ENCODE assay signal across 8 cellular contexts in genomic region chr2:48529676-48530032, GRCh38. TPM values are rescaled to one million over a fixed set of nuclear protein-coding genes. Genes with fewer than 3 reads are reported as not detected.
DNase-seq lines count a peak whose midpoint lies in the region; ATAC-seq, FAIRE-seq and TF ChIP-seq lines count a peak whose summit lies in the region.

No MANE protein-coding gene starts in this region.

- H3K9me3 ChIP-seq in SK-N-MC (ENCODE audit: low read depth, low read length): no peaks in the 10 kb centered on the region
- H3K9me3 ChIP-seq in endothelial cell of umbilical vein (replicated peaks; ENCODE audit: control insufficient read depth, insufficient read depth, low read length): no peaks in the 10 kb centered on the region
- H3K9me3 ChIP-seq in pancreas: no peaks in the 10 kb centered on the region

- FAIRE-seq in endothelial cell of umbilical vein (lab: Jason Lieb, UNC) (no peak), pancreas (lab: Jason Lieb, UNC) (no peak)

- H3K4me2 ChIP-seq in endothelial cell of umbilical vein (ENCODE audit: insufficient read depth, low read length): peak overlapping the region; percentile 82

- DNase-seq in SK-N-MC (ENCODE audit: low read depth, low spot score): no peak
- DNase-seq in endothelial cell of umbilical vein (ENCODE audit: low read depth, low spot score): no peak
- DNase-seq in pancreas: no peak
- DNase-seq in amniotic stem cell (lab: John Stamatoyannopoulos, UW): no peak
- DNase-seq in NCI-H187 (lab: John Stamatoyannopoulos, UW): no peak
- no peak for DNase-seq in NCI-H510A (lab: John Stamatoyannopoulos, UW)
- no peak for DNase-seq in foreskin keratinocyte

- CTCF ChIA-PET in endothelial cell of umbilical vein (lab: Charles Lee): no interaction called here

- ATAC-seq in GM21619 (IDR thresholded peaks at IDR 0.05; ENCODE audit: unreplicated experiment): peak; percentile 5
- peak in 2 of 4 donors; percentile 4 to 16 for ATAC-seq in pancreas
- no peak for ATAC-seq in foreskin keratinocyte

- 7 to 9% methylated on average over 9 to 15 of the region's 15 CpGs for WGBS in pancreas, 2 donors

- H3K27ac ChIP-seq in SK-N-MC: no peak overlapping the region
- H3K27ac ChIP-seq in endothelial cell of umbilical vein (ENCODE audit: insufficient read depth, low read depth, low read length): no peak overlapping the region
- H3K27ac ChIP-seq in pancreas: no peak overlapping the region
- H3K27ac ChIP-seq in foreskin keratinocyte: no peak overlapping the region

- no peak overlapping the region for H3K9ac ChIP-seq in SK-N-MC (ENCODE audit: insufficient read length)
- H3K9ac ChIP-seq in endothelial cell of umbilical vein (replicated peaks; ENCODE audit: extremely low read depth, insufficient read depth, low read length): peak overlapping the region; percentile 40

- TF ChIP-seq POLR2A in endothelial cell of umbilical vein (IDR thresholded peaks at IDR 0.05; ENCODE audit: low read depth, low read length): no peak

- BruUV-seq in endothelial cell of umbilical vein (replicated peaks; lab: Mats Ljungman, UMichigan): no TSS peak

- H3K4me3 ChIP-seq in SK-N-MC (peak overlapping the region; percentile 83), endothelial cell of umbilical vein (replicated peaks in 1 of 3; ENCODE audit: insufficient read depth in 1 of 3, low read depth in 1 of 3, low read length in 3 of 3) (peak overlapping the region; percentile 49 to 83 (median 53)), pancreas (peak overlapping the region; percentile 43 to 76 (median 54))

- dilution Hi-C loops in endothelial cell of umbilical vein (cut with MboI; ENCODE audit: extremely low pct_ligation_motif_present, low sequenced_read_pairs): no loop called here

- H3K36me3 ChIP-seq in SK-N-MC (ENCODE audit: insufficient read depth, low read length) (no peaks in the 10 kb centered on the region), endothelial cell of umbilical vein (ENCODE audit: control insufficient read depth in 2 of 2, extremely low read depth in 1 of 2, insufficient read depth in 2 of 2, low read length in 2 of 2) (no peaks in the 10 kb centered on the region), pancreas (no peaks in the 10 kb centered on the region)

- TF ChIP-seq CTCF in endothelial cell of umbilical vein (IDR thresholded peaks at IDR 0.05; ENCODE audit: extremely low read depth in 1 of 2, insufficient read depth in 1 of 2, low read depth in 1 of 2, low read length in 2 of 2) (no peak), pancreas (IDR thresholded peaks at IDR 0.05) (no peak), foreskin keratinocyte (conservative IDR thresholded peaks at IDR 0.05) (no peak)

- intact Hi-C loops in endothelial cell of umbilical vein (cut with micrococcal nuclease): loop anchor here (2.0 kb wide), 2 partner anchors 19 to 59 kb away; no protein-coding TSS in a partner anchor
- intact Hi-C loops in pancreas (cut with DNase I): no loop called here

- peak overlapping the region; percentile 87 for H2AFZ ChIP-seq in endothelial cell of umbilical vein (ENCODE audit: low read depth, low read length)

- POLR2A ChIA-PET in endothelial cell of umbilical vein (lab: Charles Lee): no interaction called here

- H3K27me3 ChIP-seq in endothelial cell of umbilical vein (ENCODE audit: control insufficient read depth in 2 of 2, insufficient read depth in 2 of 2, low read length in 2 of 2): no peaks in the 10 kb centered on the region
- no peaks in the 10 kb centered on the region for H3K27me3 ChIP-seq in pancreas
- no peaks in the 10 kb centered on the region for H3K27me3 ChIP-seq in foreskin keratinocyte

- H3K79me2 ChIP-seq in endothelial cell of umbilical vein (ENCODE audit: control insufficient read depth, insufficient read depth, low read length): peaks cover 7% of the 10 kb centered on the region

- no peaks in the 10 kb centered on the region for H4K20me1 ChIP-seq in endothelial cell of umbilical vein (replicated peaks; ENCODE audit: control insufficient read depth, extremely low read depth, insufficient read depth, low read length)

- H3K9me1 ChIP-seq in endothelial cell of umbilical vein (replicated peaks; ENCODE audit: control insufficient read depth, extremely low read depth, insufficient read depth, low read length): no peaks in the 10 kb centered on the region

- peaks cover 25% of the 10 kb centered on the region for H3K4me1 ChIP-seq in endothelial cell of umbilical vein (ENCODE audit: control insufficient read depth, extremely low read depth, insufficient read depth, low read length)
- H3K4me1 ChIP-seq in pancreas: no peaks in the 10 kb centered on the region
- H3K4me1 ChIP-seq in foreskin keratinocyte: no peaks in the 10 kb centered on the region

TF ChIP-seq in endothelial cell of umbilical vein, 7 proteins besides CTCF, POLR2A, EP300 and RAD21:
- no peak for TF ChIP-seq GATA2 (IDR thresholded peaks at IDR 0.05; ENCODE audit: insufficient read depth, insufficient read length, low read depth, low read length)
- TF ChIP-seq MAX (IDR thresholded peaks at IDR 0.05; ENCODE audit: insufficient read depth, insufficient read length): no peak
- TF ChIP-seq POLR2AphosphoS5 (IDR thresholded peaks at IDR 0.05; ENCODE audit: insufficient read depth, low read depth, low read length): no peak
- TF ChIP-seq MYC (IDR thresholded peaks at IDR 0.05; ENCODE audit: low read depth, low read length): no peak
- TF ChIP-seq EZH2 (IDR thresholded peaks at IDR 0.05; ENCODE audit: borderline replicate concordance, low read depth, low read length, severe bottlenecking): no peak
- TF ChIP-seq FOS (IDR thresholded peaks at IDR 0.05; ENCODE audit: borderline replicate concordance, insufficient read depth, low read length): no peak
- no peak for TF ChIP-seq JUN (IDR thresholded peaks at IDR 0.05; ENCODE audit: borderline replicate concordance, insufficient read depth, insufficient read length, low read depth)

RNA-seq across cellular contexts. Expression of gene STON1, which starts 0.3 kb away (rescaled TPM):
- total RNA-seq in endothelial cell of umbilical vein (12.0 and 12.1 TPM in 2 replicates), pancreas (1 to 10 TPM; 1.2 to 4.9 (median 2.4) TPM), foreskin keratinocyte (0.67 and 0.99 TPM in 2 replicates)
- polyA plus RNA-seq in endothelial cell of umbilical vein (5.8 and 6.3 TPM in 2 replicates), pancreas (1 to 10 TPM; 1.7 to 1.9 TPM), foreskin keratinocyte (0.32 and 0.37 TPM in 2 replicates)
- 5.8 and 6.0 TPM in 2 replicates for polyA plus RNA-seq in endothelial cell of umbilical vein (2011; cell fraction: cytosol; rRNA removed)
- 8.2 and 8.9 TPM in 2 replicates for polyA plus RNA-seq in endothelial cell of umbilical vein (2011; cell fraction: nucleus; rRNA removed)
- 9.5 and 14.4 TPM in 2 replicates for polyA plus RNA-seq in endothelial cell of umbilical vein (2012)
- 14.0 and 15.2 TPM in 2 replicates for polyA minus RNA-seq in endothelial cell of umbilical vein
- polyA minus RNA-seq in endothelial cell of umbilical vein (2011; cell fraction: cytosol; rRNA and poly(A)+ RNA removed): not detected
- polyA minus RNA-seq in endothelial cell of umbilical vein (2011; cell fraction: nucleus; rRNA and poly(A)+ RNA removed): 11.1 and 12.1 TPM in 2 replicates
